In genomic region chr1:149929847-149930246, GRCh38 we compare ENCODE assay signal across 18 cellular contexts. TPM values are rescaled to one million over a fixed set of nuclear protein-coding genes. Genes with fewer than 3 reads are reported as not detected.
DNase-seq lines count a peak whose midpoint lies in the region; ATAC-seq and TF ChIP-seq lines count a peak whose summit lies in the region.
"Had no signal": no experiment of that assay in that cellular context is flagged by ENCODE, and none has a peak within 500 bp of the region (broad histone marks: within the 10 kb centered on the region; RNA-seq: fewer than 3 reads in every experiment).

No MANE protein-coding gene starts in this region.

- peaks cover 22% of the 10 kb centered on the region for H4K20me1 ChIP-seq in DND-41 (ENCODE audit: insufficient read depth, low read length)

- peaks cover 27% of the 10 kb centered on the region for H3K79me2 ChIP-seq in DND-41 (ENCODE audit: insufficient read depth, low read length)

- H3K4me3 Mint-ChIP-seq in neural crest cell = peak overlapping the region; percentile 96

- TF ChIP-seq CTCF in 22Rv1 (IDR thresholded peaks at IDR 0.05) = no peak
- TF ChIP-seq CTCF in DND-41 (IDR thresholded peaks at IDR 0.05; ENCODE audit: borderline replicate concordance, extremely low read depth, low read length, poor library complexity, severe bottlenecking) = no peak
- TF ChIP-seq CTCF in colonic mucosa (IDR thresholded peaks at IDR 0.05) = no peak
- no peak for TF ChIP-seq CTCF in neural crest cell (conservative IDR thresholded peaks at IDR 0.05)

- H3K4me2 ChIP-seq in DND-41 (ENCODE audit: insufficient read depth, low read length) = no peak overlapping the region

- H3K4me3 ChIP-seq in DND-41 (ENCODE audit: low read depth in 1 of 2, low read length in 2 of 2) = no peak overlapping the region
- H3K4me3 ChIP-seq in colonic mucosa = no peak overlapping the region

- H2AFZ ChIP-seq in DND-41 (ENCODE audit: low read depth, low read length) = peak overlapping the region; percentile 4

- peaks cover 12% of the 10 kb centered on the region for H3K36me3 Mint-ChIP-seq in neural crest cell (ENCODE audit: low read depth)

- H3K27me3 Mint-ChIP-seq in neural crest cell (ENCODE audit: low read depth) = no peaks in the 10 kb centered on the region

- H3K4me1 ChIP-seq in DND-41 (ENCODE audit: insufficient read depth, low read length) = peaks cover 33% of the 10 kb centered on the region
- peaks cover 4% of the 10 kb centered on the region for H3K4me1 ChIP-seq in colonic mucosa

- no peak for DNase-seq in DND-41
- no peak for DNase-seq in colonic mucosa
- DNase-seq in neural crest cell (ENCODE audit: low read depth, low spot score) = no peak
- DNase-seq in SKM-1 (lab: John Stamatoyannopoulos, UW; ENCODE audit: unreplicated experiment) = no peak
- no peak for DNase-seq in activated gamma-delta T cell (lab: John Stamatoyannopoulos, UW)
- DNase-seq in NCI-H187 (lab: John Stamatoyannopoulos, UW) = no peak
- DNase-seq: dermis blood vessel endothelial cell, foreskin fibroblast, hypothalamus, islet precursor cell, NCI-H1092, NCI-H2081 treated with DMSO at 0.1 percent for 48 hours, right cardiac atrium had no signal

- intact Hi-C loops in colonic mucosa (cut with DNase I) = no loop called here

- H3K36me3 ChIP-seq in DND-41 (ENCODE audit: insufficient read depth, low read length) (peaks cover 24% of the 10 kb centered on the region), colonic mucosa (peaks cover 12% of the 10 kb centered on the region)

- no peak overlapping the region for H3K27ac Mint-ChIP-seq in neural crest cell (ENCODE audit: unreplicated experiment)

- H3K27ac ChIP-seq in 22Rv1 = peak overlapping the region; percentile 96
- no peak overlapping the region for H3K27ac ChIP-seq in DND-41 (ENCODE audit: low read length)
- H3K27ac ChIP-seq in colonic mucosa = peak overlapping the region; percentile 98
- H3K27ac ChIP-seq: epithelial cell of prostate had no signal

- H3K9me3 ChIP-seq in DND-41 (ENCODE audit: insufficient read depth, low read length, severe bottlenecking) = no peaks in the 10 kb centered on the region
- no peaks in the 10 kb centered on the region for H3K9me3 ChIP-seq in colonic mucosa

- peaks cover 31% of the 10 kb centered on the region for H3K4me1 Mint-ChIP-seq in neural crest cell

- H3K27me3 ChIP-seq in DND-41 (ENCODE audit: insufficient read depth, low read length, poor library complexity) (no peaks in the 10 kb centered on the region), colonic mucosa (no peaks in the 10 kb centered on the region)

- ATAC-seq in DND-41 (ENCODE audit: insufficient read depth, low read depth) (no peak), GM19397 (IDR thresholded peaks at IDR 0.05; ENCODE audit: unreplicated experiment) (no peak)
- ATAC-seq: HCT116, right cardiac atrium had no signal

- no peak overlapping the region for H3K9ac ChIP-seq in DND-41 (ENCODE audit: low read depth, low read length)
- peak overlapping the region in 1 of 2 donors; percentile 27 for H3K9ac ChIP-seq in colonic mucosa (ENCODE audit: low read depth in 2 of 2, low read length in 2 of 2)

- H3K9me3 Mint-ChIP-seq in neural crest cell = no peaks in the 10 kb centered on the region
- H3K9me3 Mint-ChIP-seq: CD8-positive, alpha-beta memory T cell had no signal

RNA-seq across cellular contexts. Expression of gene SF3B4, which starts 2.2 kb away (rescaled TPM):
- total RNA-seq in colonic mucosa = 10 to 100 TPM; 42.2 to 66.1 TPM
- total RNA-seq in neural crest cell = 90.9 and 95.3 TPM in 2 replicates

RNA-seq across cellular contexts. Expression of gene MTMR11, which starts 6.8 kb away (rescaled TPM):
- total RNA-seq in colonic mucosa (100 to 1,000 TPM; 168 to 188 TPM), neural crest cell (4.5 and 6.3 TPM in 2 replicates)

RNA-seq across cellular contexts. Expression of gene SV2A, which starts 12.2 kb away (rescaled TPM):
- 1 to 10 TPM in 1 of 2 donors, under 1 TPM in 1; 0.89 to 1.5 TPM for total RNA-seq in colonic mucosa
- total RNA-seq in neural crest cell = 48.4 and 49.5 TPM in 2 replicates

RNA-seq across cellular contexts. Expression of gene BOLA1, which starts 30.5 kb away (rescaled TPM):
- total RNA-seq in colonic mucosa (10 to 100 TPM; 12.8 to 21.1 TPM), neural crest cell (10.1 TPM in 2 replicates)

Comparison
In these comparisons a context has a peak if more than half of its experiments do, and no peak if none do; other contexts are left out.
1. RNA of gene MTMR11, which starts 6.8 kb away (total RNA-seq): 168 to 188 TPM in colonic mucosa; 4.5 to 6.3 TPM in neural crest cell; every median in the first group is over 10 times any median in the second.
2. RNA of gene SV2A, which starts 12.2 kb away (total RNA-seq): 48.4 to 49.5 TPM in neural crest cell; 0.89 to 1.5 TPM in colonic mucosa; every median in the first group is over 10 times any median in the second.